Comparison of ENCODE assay signal across 8 cellular contexts in the genomic region with DNA sequence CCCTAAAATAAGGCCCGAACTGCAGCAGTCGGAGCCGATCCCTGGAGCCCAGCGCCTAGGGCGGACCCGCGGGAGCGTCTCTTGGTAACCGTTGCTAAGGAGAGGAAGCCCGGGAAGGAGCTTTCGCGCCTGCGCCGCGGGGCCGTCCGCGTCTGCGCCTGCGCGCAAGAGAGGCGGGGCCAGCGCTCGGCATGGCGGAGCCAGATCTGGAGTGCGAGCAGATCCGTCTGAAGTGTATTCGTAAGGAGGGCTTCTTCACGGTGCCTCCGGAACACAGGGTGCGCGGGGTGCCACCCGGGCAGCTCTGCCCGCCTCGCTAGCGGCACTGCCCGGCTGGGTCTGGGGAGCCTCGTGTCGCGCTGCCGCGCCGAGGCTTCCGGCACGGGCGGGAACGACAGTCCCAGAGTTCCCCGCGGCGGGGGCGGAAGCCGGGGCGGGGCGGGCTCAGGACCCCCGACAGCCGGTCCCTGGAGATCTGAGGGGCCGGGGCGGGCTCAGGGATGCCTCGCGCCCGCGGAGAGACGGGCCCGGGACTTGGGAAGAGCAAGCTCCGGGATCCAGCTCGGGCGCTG. TPM values are rescaled to one million over a fixed set of nuclear protein-coding genes. Genes with fewer than 3 reads are reported as not detected.
DNase-seq lines count a peak whose midpoint lies in the region; ATAC-seq and TF ChIP-seq lines count a peak whose summit lies in the region.

A gene with protein sequence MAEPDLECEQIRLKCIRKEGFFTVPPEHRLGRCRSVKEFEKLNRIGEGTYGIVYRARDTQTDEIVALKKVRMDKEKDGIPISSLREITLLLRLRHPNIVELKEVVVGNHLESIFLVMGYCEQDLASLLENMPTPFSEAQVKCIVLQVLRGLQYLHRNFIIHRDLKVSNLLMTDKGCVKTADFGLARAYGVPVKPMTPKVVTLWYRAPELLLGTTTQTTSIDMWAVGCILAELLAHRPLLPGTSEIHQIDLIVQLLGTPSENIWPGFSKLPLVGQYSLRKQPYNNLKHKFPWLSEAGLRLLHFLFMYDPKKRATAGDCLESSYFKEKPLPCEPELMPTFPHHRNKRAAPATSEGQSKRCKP (plus strand): TSS at position 170 of the 572 bp plus-strand sequence. CDS start 22 bp downstream, at position 192.

- ATAC-seq in GM19025 (IDR thresholded peaks at IDR 0.05; ENCODE audit: low read depth, unreplicated experiment): peak; percentile 81
- peak; percentile 81 for ATAC-seq in HG03280 (IDR thresholded peaks at IDR 0.05; ENCODE audit: unreplicated experiment)
- peak; percentile 79 for ATAC-seq in left colon

- peak within 1 kb of the TSS; percentile 95 for H3K4me3 Mint-ChIP-seq in activated CD4-positive, alpha-beta T cell treated with anti-CD3 and anti-CD28 coated beads, Interleukin-2, amount 10 ng/mL, durations not matched to agents 24 days and 14 days

- peak; percentile 79 for DNase-seq in AG10803 (ENCODE audit: low read depth)
- DNase-seq in NCI-H510A treated with DMSO at 0.1 percent for 48 hours (lab: John Stamatoyannopoulos, UW): peak; percentile 57
- DNase-seq in activated CD4-positive, alpha-beta T cell treated with anti-CD3 and anti-CD28 coated beads, Interleukin-2, amount 10 ng/mL, durations not matched to agents 24 days and 14 days: peak; percentile 99
- peak; percentile 94 for DNase-seq in colonic mucosa
- peak; percentile 88 to 91 for DNase-seq in left colon
- DNase-seq in stimulated activated CD4-positive, alpha-beta T cell treated with anti-CD3 and anti-CD28 coated beads, Interleukin-1b, Interleukin-23, amount 100 ng/mL, for 48 hours: peak; percentile 89

- H3K9me3 Mint-ChIP-seq in activated CD4-positive, alpha-beta T cell treated with anti-CD3 and anti-CD28 coated beads, Interleukin-2, amount 10 ng/mL, durations not matched to agents 24 days and 14 days: no peaks in the 10 kb centered on the region

- H3K9me3 ChIP-seq in colonic mucosa: no peaks in the 10 kb centered on the region

- H3K27me3 ChIP-seq in colonic mucosa: no peaks in the 10 kb centered on the region

- H3K27ac Mint-ChIP-seq in activated CD4-positive, alpha-beta T cell treated with anti-CD3 and anti-CD28 coated beads, Interleukin-2, amount 10 ng/mL, durations not matched to agents 24 days and 14 days: peak within 1 kb of the TSS; percentile 95

- H3K36me3 Mint-ChIP-seq in activated CD4-positive, alpha-beta T cell treated with anti-CD3 and anti-CD28 coated beads, Interleukin-2, amount 10 ng/mL, durations not matched to agents 24 days and 14 days (ENCODE audit: low read depth): peaks cover 29% of the 10 kb centered on the region

- intact Hi-C loops in activated CD4-positive, alpha-beta T cell treated with anti-CD3 and anti-CD28 coated beads, Interleukin-2, amount 10 ng/mL, durations not matched to agents 24 days and 14 days (cut with micrococcal nuclease): loop anchor here (1.0 kb wide), 1 partner anchor 14 kb away; no protein-coding TSS in a partner anchor
- intact Hi-C loops in colonic mucosa (cut with DNase I) (no loop called here), left colon (cut with DNase I, micrococcal nuclease) (no loop called here)

- peak within 1 kb of the TSS; percentile 90 for H3K27ac ChIP-seq in colonic mucosa

- H3K36me3 ChIP-seq in colonic mucosa: peaks cover 5% of the 10 kb centered on the region

- H3K4me3 ChIP-seq in AG10803 (ENCODE audit: low read length) (peak within 1 kb of the TSS; percentile 85), colonic mucosa (peak within 1 kb of the TSS; percentile 95)

- no peak for TF ChIP-seq CTCF in AG10803 (conservative IDR thresholded peaks at IDR 0.05; ENCODE audit: low read length)
- no peak for TF ChIP-seq CTCF in colonic mucosa (IDR thresholded peaks at IDR 0.05)

- peaks cover 11% of the 10 kb centered on the region for H3K4me1 Mint-ChIP-seq in activated CD4-positive, alpha-beta T cell treated with anti-CD3 and anti-CD28 coated beads, Interleukin-2, amount 10 ng/mL, durations not matched to agents 24 days and 14 days

- peak within 1 kb of the TSS; percentile 83 to 85 for H3K9ac ChIP-seq in colonic mucosa (ENCODE audit: low read depth in 2 of 2, low read length in 2 of 2)

- no peaks in the 10 kb centered on the region for H3K27me3 Mint-ChIP-seq in activated CD4-positive, alpha-beta T cell treated with anti-CD3 and anti-CD28 coated beads, Interleukin-2, amount 10 ng/mL, durations not matched to agents 24 days and 14 days

- peaks cover 11% of the 10 kb centered on the region for H3K4me1 ChIP-seq in colonic mucosa

RNA-seq across cellular contexts. Expression of the gene that starts here (rescaled TPM):
- total RNA-seq in activated CD4-positive, alpha-beta T cell treated with anti-CD3 and anti-CD28 coated beads, Interleukin-2, amount 10 ng/mL, durations not matched to agents 24 days and 14 days: 104 and 108 TPM in 2 replicates
- 100 to 1,000 TPM in 1 of 2 donors, 10 to 100 TPM in 1; 72.2 to 136 TPM for total RNA-seq in colonic mucosa
- 10 to 100 TPM; 86.1 to 92.7 TPM for total RNA-seq in left colon

Comparison
In these comparisons a context has a peak if more than half of its experiments do, and no peak if none do; other contexts are left out.
1. Peak in every context shown above with its lines: DNase-seq, ATAC-seq, H3K4me3 ChIP-seq and H3K27ac ChIP-seq.